Comparison of ENCODE assay signal across 16 cellular contexts in the genomic region with DNA sequence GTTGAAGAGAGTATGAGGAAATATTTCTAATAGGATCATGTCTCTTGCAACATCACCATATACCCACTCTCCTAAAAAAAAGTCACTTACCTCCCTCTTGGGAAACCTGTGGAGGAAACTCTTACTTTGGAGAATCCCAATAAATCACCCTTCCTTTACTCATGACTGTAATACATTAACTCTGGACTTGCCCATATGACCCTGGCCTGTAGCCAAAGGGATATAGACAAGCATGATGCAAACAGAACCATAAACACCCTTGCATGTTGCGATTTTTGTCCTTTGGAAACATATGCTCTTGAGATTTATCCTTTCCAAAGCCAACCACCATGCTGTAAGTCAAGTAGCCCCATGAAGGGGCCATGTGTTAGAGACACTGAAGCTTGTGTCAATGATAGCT. TPM values are rescaled to one million over a fixed set of nuclear protein-coding genes. Genes with fewer than 3 reads are reported as not detected.
DNase-seq lines count a peak whose midpoint lies in the region; ATAC-seq, FAIRE-seq and TF ChIP-seq lines count a peak whose summit lies in the region.
"Had no signal": no experiment of that assay in that cellular context is flagged by ENCODE, and none has a peak within 500 bp of the region (broad histone marks: within the 10 kb centered on the region; RNA-seq: fewer than 3 reads in every experiment).

No MANE protein-coding gene starts in this region.

- peak overlapping the region; percentile 34 for H3K27ac Mint-ChIP-seq in astrocyte (ENCODE audit: unreplicated experiment)
- H3K27ac Mint-ChIP-seq: B cell; CD8-positive, alpha-beta T cell had no signal

- H3K27me3 ChIP-seq in astrocyte (ENCODE audit: insufficient read depth, low read length) (no peaks in the 10 kb centered on the region), esophagus muscularis mucosa (no peaks in the 10 kb centered on the region)
- H3K27me3 ChIP-seq: BLaER1 treated with 17β-estradiol and CSF1 and Interleukin-3, amounts not matched to agents 10 nM and 100 nM had no signal

- H3K4me1 Mint-ChIP-seq in astrocyte (ENCODE audit: low read depth, unreplicated experiment), result peaks cover 23% of the 10 kb centered on the region
- H3K4me1 Mint-ChIP-seq: B cell had no signal

- intact Hi-C loops in esophagus muscularis mucosa (cut with DNase I) (no loop called here), mucosa of descending colon (cut with DNase I, micrococcal nuclease) (no loop called here)

- no peak for TF ChIP-seq CTCF in astrocyte (IDR thresholded peaks at IDR 0.05; ENCODE audit: insufficient read depth, low read depth, low read length)
- no peak for TF ChIP-seq CTCF in esophagus muscularis mucosa (IDR thresholded peaks at IDR 0.05)
- TF ChIP-seq CTCF in mucosa of descending colon (IDR thresholded peaks at IDR 0.05), result no peak

- H3K4me3 Mint-ChIP-seq in astrocyte (ENCODE audit: unreplicated experiment), result no peak overlapping the region
- H3K4me3 Mint-ChIP-seq: B cell; CD8-positive, alpha-beta T cell had no signal

- no peak for TF ChIP-seq EP300 in esophagus muscularis mucosa (IDR thresholded peaks at IDR 0.05)

- FAIRE-seq in astrocyte (lab: Jason Lieb, UNC), result peak; percentile 20
- FAIRE-seq: GM12878 had no signal

- peak; percentile 96 for ATAC-seq in mucosa of descending colon
- ATAC-seq: CD8-positive, alpha-beta T cell; GM12878 had no signal

- no peak for DNase-seq in astrocyte (ENCODE audit: low read depth)
- DNase-seq in esophagus muscularis mucosa (ENCODE audit: extremely low spot score), result peak; percentile 47
- DNase-seq in mucosa of descending colon, result peak in 1 of 3 donors; percentile 85
- no peak for DNase-seq in activated effector memory CD4-positive, alpha-beta T cell treated with anti-CD3 and anti-CD28 coated beads, Interleukin-2, amount 50 U/mL, for 16 hours
- no peak for DNase-seq in occipital lobe (lab: John Stamatoyannopoulos, UW)
- no peak for DNase-seq in substantia nigra (lab: John Stamatoyannopoulos, UW)
- DNase-seq: Calu3; CD8-positive, alpha-beta T cell; DMS79 treated with DMSO at 0.1 percent for 48 hours; GF-D8; GM23248 had no signal

- H3K36me3 ChIP-seq in astrocyte (ENCODE audit: insufficient read depth, low read length) (peaks cover 8% of the 10 kb centered on the region), esophagus muscularis mucosa (no peaks in the 10 kb centered on the region), mucosa of descending colon (ENCODE audit: low read depth) (no peaks in the 10 kb centered on the region)
- H3K36me3 ChIP-seq: BLaER1 treated with 17β-estradiol and CSF1 and Interleukin-3, amounts not matched to agents 10 nM and 100 nM; HAP-1 had no signal

- peaks cover 1% of the 10 kb centered on the region for H3K9me3 Mint-ChIP-seq in astrocyte (ENCODE audit: unreplicated experiment)

- H3K36me3 Mint-ChIP-seq in astrocyte (ENCODE audit: low read depth, unreplicated experiment), result peaks cover 13% of the 10 kb centered on the region
- H3K36me3 Mint-ChIP-seq: CD8-positive, alpha-beta T cell had no signal

- no peak overlapping the region for H3K9ac ChIP-seq in astrocyte (ENCODE audit: low read length)
- H3K9ac ChIP-seq: BLaER1 treated with 17β-estradiol and CSF1 and Interleukin-3, amounts not matched to agents 10 nM and 100 nM; GM23248 had no signal

- H3K79me2 ChIP-seq in astrocyte (ENCODE audit: insufficient read depth, low read length), result peaks cover 100% of the 10 kb centered on the region

- H3K9me3 ChIP-seq in astrocyte (ENCODE audit: insufficient read depth, low read depth, low read length) (no peaks in the 10 kb centered on the region), esophagus muscularis mucosa (no peaks in the 10 kb centered on the region), mucosa of descending colon (no peaks in the 10 kb centered on the region)
- H3K9me3 ChIP-seq: BLaER1 treated with 17β-estradiol and CSF1 and Interleukin-3, amounts not matched to agents 10 nM and 100 nM; HAP-1 had no signal

- H4K20me1 ChIP-seq in astrocyte (ENCODE audit: insufficient read depth, low read length), result peaks cover 94% of the 10 kb centered on the region
- H4K20me1 ChIP-seq: BLaER1 treated with 17β-estradiol and CSF1 and Interleukin-3, amounts not matched to agents 10 nM and 100 nM had no signal

- no peak overlapping the region for H2AFZ ChIP-seq in astrocyte (ENCODE audit: low read depth, low read length)
- H2AFZ ChIP-seq: GM23248 had no signal

- peaks cover 3% of the 10 kb centered on the region for H3K4me1 ChIP-seq in astrocyte (ENCODE audit: insufficient read depth, low read length)
- H3K4me1 ChIP-seq in esophagus muscularis mucosa, result peaks cover 0 to 10% (median 4%) of the 10 kb centered on the region in 4 donors
- H3K4me1 ChIP-seq in mucosa of descending colon (ENCODE audit: low read depth), result peaks cover 4% of the 10 kb centered on the region
- H3K4me1 ChIP-seq: BLaER1 treated with 17β-estradiol and CSF1 and Interleukin-3, amounts not matched to agents 10 nM and 100 nM; HAP-1 had no signal

- H3K4me3 ChIP-seq in astrocyte (ENCODE audit: insufficient read depth, low read depth, low read length) (no peak overlapping the region), esophagus muscularis mucosa (no peak overlapping the region), mucosa of descending colon (no peak overlapping the region)
- H3K4me3 ChIP-seq: BLaER1 treated with 17β-estradiol and CSF1 and Interleukin-3, amounts not matched to agents 10 nM and 100 nM; GM12878; GM23248; HAP-1 had no signal

- no peak for TF ChIP-seq POLR2A in esophagus muscularis mucosa (IDR thresholded peaks at IDR 0.05; ENCODE audit: low read depth)

- no peak overlapping the region for H3K27ac ChIP-seq in astrocyte (ENCODE audit: low read depth, low read length)
- H3K27ac ChIP-seq in esophagus muscularis mucosa (replicated peaks in 1 of 4), result no peak overlapping the region
- no peak overlapping the region for H3K27ac ChIP-seq in substantia nigra (ENCODE audit: low read depth, low read length, poor library complexity, severe bottlenecking)
- H3K27ac ChIP-seq: BLaER1 treated with 17β-estradiol and CSF1 and Interleukin-3, amounts not matched to agents 10 nM and 100 nM; GM23248 had no signal

- WGBS in esophagus muscularis mucosa, result 82% methylated on average over 1 of the region's 1 CpG

- no peaks in the 10 kb centered on the region for H3K27me3 Mint-ChIP-seq in astrocyte (ENCODE audit: low read depth, unreplicated experiment)
- H3K27me3 Mint-ChIP-seq: B cell had no signal

- no peak overlapping the region for H3K4me2 ChIP-seq in astrocyte (ENCODE audit: low read length)
- H3K4me2 ChIP-seq: BLaER1 treated with 17β-estradiol and CSF1 and Interleukin-3, amounts not matched to agents 10 nM and 100 nM had no signal

RNA-seq across cellular contexts. Expression of a gene that starts 19.5 kb away (rescaled TPM):
- total RNA-seq in astrocyte (313 and 509 TPM in 2 replicates), esophagus muscularis mucosa (10 to 100 TPM; 22.4 to 47.8 (median 35.6) TPM), mucosa of descending colon (10 to 100 TPM in 2 of 3 donors, 1 to 10 TPM in 1; 6.4 to 24.7 (median 12.6) TPM), occipital lobe (258 TPM)
- total RNA-seq: B cell; Calu3; CD8-positive, alpha-beta T cell; HT-29 had no signal
